Comparison of ENCODE assay signal across 1 cellular context in the genomic region with DNA sequence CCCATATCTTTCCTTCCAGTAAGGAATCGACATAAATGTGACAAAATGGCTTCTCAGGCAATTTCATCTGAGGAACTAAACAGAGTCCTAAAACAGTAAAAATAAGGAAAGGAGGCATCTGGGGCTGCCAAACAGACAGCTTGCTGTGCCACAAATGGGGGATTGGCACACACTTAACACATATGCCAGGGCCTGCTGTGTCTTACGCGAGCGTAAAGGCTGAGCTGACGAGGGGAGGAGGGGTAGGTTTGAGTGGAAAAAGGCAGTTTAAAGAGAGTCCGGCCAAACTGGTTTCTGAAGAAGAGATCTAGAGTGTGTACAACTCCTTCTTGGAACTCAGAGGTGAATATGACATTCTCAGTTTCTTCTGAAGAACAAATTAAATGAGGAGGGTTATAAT.
TF ChIP-seq lines count a peak whose summit lies in the region.

No MANE protein-coding gene starts in this region.

TF ChIP-seq in WTC11, 78 proteins besides CTCF, POLR2A, EP300 and RAD21 (continued from another document):
- TF ChIP-seq, protein P1, sequence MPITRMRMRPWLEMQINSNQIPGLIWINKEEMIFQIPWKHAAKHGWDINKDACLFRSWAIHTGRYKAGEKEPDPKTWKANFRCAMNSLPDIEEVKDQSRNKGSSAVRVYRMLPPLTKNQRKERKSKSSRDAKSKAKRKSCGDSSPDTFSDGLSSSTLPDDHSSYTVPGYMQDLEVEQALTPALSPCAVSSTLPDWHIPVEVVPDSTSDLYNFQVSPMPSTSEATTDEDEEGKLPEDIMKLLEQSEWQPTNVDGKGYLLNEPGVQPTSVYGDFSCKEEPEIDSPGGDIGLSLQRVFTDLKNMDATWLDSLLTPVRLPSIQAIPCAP (CRISPR knock-in tag; IDR thresholded peaks at IDR 0.05) = no peak
- TF ChIP-seq ZNF138 (CRISPR knock-in tag; conservative IDR thresholded peaks at IDR 0.05) (no peak), ATF6 (CRISPR knock-in tag; IDR thresholded peaks at IDR 0.05) (no peak), PRDM15 (CRISPR knock-in tag; IDR thresholded peaks at IDR 0.05) (no peak), NR3C1 (CRISPR knock-in tag; conservative IDR thresholded peaks at IDR 0.05; ENCODE audit: low read depth) (no peak), RELA (CRISPR knock-in tag; IDR thresholded peaks at IDR 0.05; ENCODE audit: borderline replicate concordance) (no peak), RORB (CRISPR knock-in tag; IDR thresholded peaks at IDR 0.05) (no peak), NR2C2 (CRISPR knock-in tag; IDR thresholded peaks at IDR 0.05) (no peak), JUN (CRISPR knock-in tag; IDR thresholded peaks at IDR 0.05) (no peak), TP53 (CRISPR knock-in tag; IDR thresholded peaks at IDR 0.05) (no peak), ZBTB21 (CRISPR knock-in tag; IDR thresholded peaks at IDR 0.05; ENCODE audit: borderline replicate concordance) (no peak), ZNF232 (CRISPR knock-in tag; IDR thresholded peaks at IDR 0.05) (no peak), ZNF423 (CRISPR knock-in tag; IDR thresholded peaks at IDR 0.05) (no peak)
- TF ChIP-seq, protein P2, sequence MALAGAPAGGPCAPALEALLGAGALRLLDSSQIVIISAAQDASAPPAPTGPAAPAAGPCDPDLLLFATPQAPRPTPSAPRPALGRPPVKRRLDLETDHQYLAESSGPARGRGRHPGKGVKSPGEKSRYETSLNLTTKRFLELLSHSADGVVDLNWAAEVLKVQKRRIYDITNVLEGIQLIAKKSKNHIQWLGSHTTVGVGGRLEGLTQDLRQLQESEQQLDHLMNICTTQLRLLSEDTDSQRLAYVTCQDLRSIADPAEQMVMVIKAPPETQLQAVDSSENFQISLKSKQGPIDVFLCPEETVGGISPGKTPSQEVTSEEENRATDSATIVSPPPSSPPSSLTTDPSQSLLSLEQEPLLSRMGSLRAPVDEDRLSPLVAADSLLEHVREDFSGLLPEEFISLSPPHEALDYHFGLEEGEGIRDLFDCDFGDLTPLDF (CRISPR knock-in tag; IDR thresholded peaks at IDR 0.05) = no peak
